8 cellular contexts compared by ENCODE assay signal in genomic region chr2:119759451-119760236, GRCh38. TPM values are rescaled to one million over a fixed set of nuclear protein-coding genes. Genes with fewer than 3 reads are reported as not detected.
A peak's percentile ranks its signal among the peaks of the same experiment; 100 is the strongest.
DNase-seq lines count a peak whose midpoint lies in the region; ATAC-seq, FAIRE-seq and TF ChIP-seq lines count a peak whose summit lies in the region.

A gene with protein sequence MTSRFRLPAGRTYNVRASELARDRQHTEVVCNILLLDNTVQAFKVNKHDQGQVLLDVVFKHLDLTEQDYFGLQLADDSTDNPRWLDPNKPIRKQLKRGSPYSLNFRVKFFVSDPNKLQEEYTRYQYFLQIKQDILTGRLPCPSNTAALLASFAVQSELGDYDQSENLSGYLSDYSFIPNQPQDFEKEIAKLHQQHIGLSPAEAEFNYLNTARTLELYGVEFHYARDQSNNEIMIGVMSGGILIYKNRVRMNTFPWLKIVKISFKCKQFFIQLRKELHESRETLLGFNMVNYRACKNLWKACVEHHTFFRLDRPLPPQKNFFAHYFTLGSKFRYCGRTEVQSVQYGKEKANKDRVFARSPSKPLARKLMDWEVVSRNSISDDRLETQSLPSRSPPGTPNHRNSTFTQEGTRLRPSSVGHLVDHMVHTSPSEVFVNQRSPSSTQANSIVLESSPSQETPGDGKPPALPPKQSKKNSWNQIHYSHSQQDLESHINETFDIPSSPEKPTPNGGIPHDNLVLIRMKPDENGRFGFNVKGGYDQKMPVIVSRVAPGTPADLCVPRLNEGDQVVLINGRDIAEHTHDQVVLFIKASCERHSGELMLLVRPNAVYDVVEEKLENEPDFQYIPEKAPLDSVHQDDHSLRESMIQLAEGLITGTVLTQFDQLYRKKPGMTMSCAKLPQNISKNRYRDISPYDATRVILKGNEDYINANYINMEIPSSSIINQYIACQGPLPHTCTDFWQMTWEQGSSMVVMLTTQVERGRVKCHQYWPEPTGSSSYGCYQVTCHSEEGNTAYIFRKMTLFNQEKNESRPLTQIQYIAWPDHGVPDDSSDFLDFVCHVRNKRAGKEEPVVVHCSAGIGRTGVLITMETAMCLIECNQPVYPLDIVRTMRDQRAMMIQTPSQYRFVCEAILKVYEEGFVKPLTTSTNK (plus strand): TSS chr2:119759922. CDS start chr2:119809854, 49,932 bp downstream.

- H3K9me3 Mint-ChIP-seq in T-cell, result no peaks in the 10 kb centered on the region

- peak in 1 of 2 donors; percentile 89 for TF ChIP-seq EP300 in tibial nerve (IDR thresholded peaks at IDR 0.05)

- H3K4me2 ChIP-seq in parathyroid adenoma (ENCODE audit: low read length), result peak within 1 kb of the TSS; percentile 91

- peak within 1 kb of the TSS; percentile 83 to 93 (median 93) for H3K4me3 Mint-ChIP-seq in T-cell

- TF ChIP-seq POLR2A in GM12891 (IDR thresholded peaks at IDR 0.05; ENCODE audit: low read depth, low read length), result peak; percentile 84
- peak; percentile 14 to 69 for TF ChIP-seq POLR2A in tibial nerve (IDR thresholded peaks at IDR 0.05)

- no peak for TF ChIP-seq CTCF in cardiac muscle cell (IDR thresholded peaks at IDR 0.05; ENCODE audit: low read depth, low read length)
- TF ChIP-seq CTCF in parathyroid adenoma (IDR thresholded peaks at IDR 0.05), result no peak
- peak in 2 of 5 experiments; percentile 22 to 37 for TF ChIP-seq CTCF in tibial nerve (IDR thresholded peaks at IDR 0.05)

- CTCF ChIA-PET in T-cell (lab: Charles Lee), result interaction anchor here in 1 of 2 donors (0.6 to 2.6 kb wide), 8 partner anchors 10 to 473 kb away, joined by 3 to 15 read pairs (median 4); partner anchors contain the start of gene TMEM177

- H3K36me3 ChIP-seq in cardiac muscle cell, result no peaks in the 10 kb centered on the region
- H3K36me3 ChIP-seq in parathyroid adenoma (ENCODE audit: control insufficient read depth, insufficient read depth, low read length), result no peaks in the 10 kb centered on the region
- no peaks in the 10 kb centered on the region for H3K36me3 ChIP-seq in tibial nerve

- FAIRE-seq in GM12891 (lab: Jason Lieb, UNC), result peak; percentile 99

- peak within 1 kb of the TSS; percentile 82 to 84 for H3K27ac Mint-ChIP-seq in T-cell

- H3K4me1 ChIP-seq in cardiac muscle cell (ENCODE audit: low read depth), result peaks cover 20% of the 10 kb centered on the region
- H3K4me1 ChIP-seq in parathyroid adenoma, result no peaks in the 10 kb centered on the region
- H3K4me1 ChIP-seq in tibial nerve, result peaks cover 0 to 41% (median 18%) of the 10 kb centered on the region in 4 donors

- WGBS in adipose tissue, 3 donors, result 0 to 1% (median 1%) methylated on average over 57 to 59 of the region's 59 CpGs
- 1% methylated on average over 44 to 48 of the region's 59 CpGs for WGBS in tibial nerve, 2 donors

- no peaks in the 10 kb centered on the region for H3K27me3 Mint-ChIP-seq in T-cell

- peak within 1 kb of the TSS; percentile 51 for H3K27ac ChIP-seq in adipose tissue (ENCODE audit: low read depth, low read length)
- peak within 1 kb of the TSS; percentile 95 for H3K27ac ChIP-seq in cardiac muscle cell
- peak within 1 kb of the TSS; percentile 94 for H3K27ac ChIP-seq in parathyroid adenoma
- peak within 1 kb of the TSS; percentile 69 to 94 (median 87) for H3K27ac ChIP-seq in tibial nerve

- peak within 1 kb of the TSS; percentile 70 for H3K9ac ChIP-seq in parathyroid adenoma

- H3K27me3 ChIP-seq in cardiac muscle cell, result no peaks in the 10 kb centered on the region
- H3K27me3 ChIP-seq in parathyroid adenoma (ENCODE audit: control insufficient read depth, insufficient read depth, low read length), result no peaks in the 10 kb centered on the region
- H3K27me3 ChIP-seq in tibial nerve, result no peaks in the 10 kb centered on the region

- peak within 1 kb of the TSS; percentile 78 for H3K4me3 ChIP-seq in cardiac muscle cell
- peak within 1 kb of the TSS; percentile 82 for H3K4me3 ChIP-seq in parathyroid adenoma (ENCODE audit: low read depth, low read length)
- peak within 1 kb of the TSS; percentile 82 to 94 (median 90) for H3K4me3 ChIP-seq in tibial nerve

- H3K36me3 Mint-ChIP-seq in T-cell, result peaks cover under 1% of the 10 kb centered on the region

- H3K4me1 Mint-ChIP-seq in T-cell, result peaks cover 42 to 45% (median 45%) of the 10 kb centered on the region in 3 donors

- peak within 1 kb of the TSS; percentile 98 for H2AFZ ChIP-seq in parathyroid adenoma

- peak; percentile 87 for DNase-seq in GM12891 (ENCODE audit: insufficient read length, low spot score)
- peak; percentile 92 for DNase-seq in NCI-H1436 treated with DMSO at 0.1 percent for 48 hours (lab: John Stamatoyannopoulos, UW)
- peak; percentile 86 to 99 (median 96) for DNase-seq in T-cell
- DNase-seq in cardiac muscle cell (ENCODE audit: low read depth in 1 of 2, low spot score in 1 of 2), result peak; percentile 99
- peak; percentile 82 to 85 for DNase-seq in tibial nerve (ENCODE audit: low spot score in 2 of 2)

- H3K79me2 ChIP-seq in parathyroid adenoma, result peaks cover 21% of the 10 kb centered on the region

- peak; percentile 91 for ATAC-seq in HG02840 (IDR thresholded peaks at IDR 0.05; ENCODE audit: low FRiP score, unreplicated experiment)
- peak; percentile 89 to 92 (median 90) for ATAC-seq in T-cell (replicated peaks in 1 of 4)

- POLR2A ChIA-PET in T-cell (lab: Charles Lee), result interaction anchor here (0.6 to 1.0 kb wide), 10 partner anchors 9 to 417 kb away, joined by 3 to 8 read pairs (median 4); no protein-coding TSS in a partner anchor

- H3K9me3 ChIP-seq in cardiac muscle cell (ENCODE audit: low read depth) (no peaks in the 10 kb centered on the region), parathyroid adenoma (ENCODE audit: control insufficient read depth, low read length) (no peaks in the 10 kb centered on the region), tibial nerve (no peaks in the 10 kb centered on the region)

TF ChIP-seq in GM12891, 5 proteins besides CTCF, POLR2A, EP300 and RAD21:
- peak; percentile 80 for TF ChIP-seq POLR2AphosphoS5 (IDR thresholded peaks at IDR 0.05; ENCODE audit: low read depth, low read length)
- TF ChIP-seq TAF1 (IDR thresholded peaks at IDR 0.05; ENCODE audit: low read depth, low read length), result peak; percentile 56; the same call in 1 of the 2 replicates
- TF ChIP-seq POU2F2 (IDR thresholded peaks at IDR 0.05; ENCODE audit: low read depth, low read length), result peak; percentile 31; the same call in 1 of the 2 replicates
- TF ChIP-seq PAX5 (IDR thresholded peaks at IDR 0.05; ENCODE audit: insufficient read depth, low read length, severe bottlenecking), result no peak
- peak; percentile 47; the same call in 1 of the 2 replicates for TF ChIP-seq SPI1 (IDR thresholded peaks at IDR 0.05; ENCODE audit: low read depth, low read length)

RNA-seq across cellular contexts. Expression of the gene that starts here (rescaled TPM):
- 6.3 TPM for polyA plus RNA-seq in GM12891 (2012; ENCODE audit: low read depth, missing spikeins)
- total RNA-seq in T-cell, result 100 to 1,000 TPM; 105 to 134 (median 126) TPM
- polyA plus RNA-seq in adipose tissue, result 1 to 10 TPM; 3.6 to 7.5 (median 7.2) TPM
- 61.8 and 70.3 TPM in 2 replicates for total RNA-seq in cardiac muscle cell
- 26.3 and 48.1 TPM in 2 replicates for polyA plus RNA-seq in cardiac muscle cell
- total RNA-seq in tibial nerve, result 10 to 100 TPM; 15.0 to 45.2 (median 21.1) TPM

Comparison
In these comparisons a context has a peak if more than half of its experiments do, and no peak if none do; other contexts are left out.
1. Peak in every context shown above with its lines: DNase-seq, ATAC-seq, H3K4me3 ChIP-seq and H3K27ac ChIP-seq.